8 cellular contexts compared by ENCODE assay signal in the genomic region with DNA sequence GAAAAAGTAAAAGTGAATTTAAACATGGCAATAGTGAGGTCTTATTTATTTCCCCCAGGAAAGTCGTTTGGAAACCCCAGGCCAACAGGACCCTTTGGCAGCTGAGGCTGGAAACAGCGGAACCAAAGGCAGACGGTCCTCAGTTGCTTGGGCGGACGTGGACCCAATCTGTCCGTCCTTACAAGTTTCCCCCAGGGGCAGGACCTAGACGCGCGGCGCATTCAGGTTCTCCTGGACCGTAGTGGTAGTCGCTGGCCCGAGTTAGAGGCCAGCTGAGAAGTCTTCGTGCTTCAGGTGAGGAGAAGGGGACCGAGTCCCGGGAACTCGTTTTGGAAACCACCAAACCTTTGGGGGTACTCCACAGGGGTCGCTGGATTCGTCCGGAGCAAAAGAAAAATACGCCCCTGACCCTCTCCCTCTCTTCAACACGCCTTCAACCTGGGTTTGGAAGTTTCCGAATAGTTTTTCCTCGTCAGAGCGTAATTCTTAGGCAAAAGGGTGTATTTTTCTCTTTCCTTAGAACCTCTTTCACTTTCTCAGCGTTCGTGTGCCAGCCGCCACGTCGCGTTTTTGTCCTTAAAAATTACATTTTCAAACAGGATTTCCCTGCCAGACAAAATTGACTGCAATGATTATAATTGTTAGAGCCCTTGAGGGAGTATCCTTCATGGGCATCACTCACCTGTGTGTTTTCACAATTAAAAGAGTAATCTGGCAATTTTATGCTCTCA. TPM values are rescaled to one million over a fixed set of nuclear protein-coding genes. Genes with fewer than 3 reads are reported as not detected.
DNase-seq lines count a peak whose midpoint lies in the region; ATAC-seq and TF ChIP-seq lines count a peak whose summit lies in the region.

No MANE protein-coding gene starts in this region.

- peaks cover 42% of the 10 kb centered on the region for H3K4me1 ChIP-seq in CD4-positive, CD25-positive, alpha-beta regulatory T cell (ENCODE audit: control insufficient read depth, insufficient read depth, low read length, poor library complexity, severe bottlenecking)

- peak overlapping the region; percentile 92 for H3K4me3 ChIP-seq in CD4-positive, CD25-positive, alpha-beta regulatory T cell (ENCODE audit: low read depth, low read length)

- no peaks in the 10 kb centered on the region for H3K27me3 ChIP-seq in CD4-positive, CD25-positive, alpha-beta regulatory T cell (ENCODE audit: control insufficient read depth, insufficient read depth, low read length)

- no peaks in the 10 kb centered on the region for H3K27me3 Mint-ChIP-seq in CD4-positive, CD25-positive, alpha-beta regulatory T cell
- no peaks in the 10 kb centered on the region for H3K27me3 Mint-ChIP-seq in activated CD8-positive, alpha-beta memory T cell treated with anti-CD3 and anti-CD28 coated beads, Interleukin-2, amount 10 ng/mL, durations not matched to agents 7 days and 5 days
- H3K27me3 Mint-ChIP-seq in endothelial cell (ENCODE audit: unreplicated experiment) (peaks cover 12% of the 10 kb centered on the region), mesothelial cell of epicardium (ENCODE audit: low read depth) (no peaks in the 10 kb centered on the region)

- no peaks in the 10 kb centered on the region for H3K9me3 Mint-ChIP-seq in CD4-positive, CD25-positive, alpha-beta regulatory T cell
- no peaks in the 10 kb centered on the region for H3K9me3 Mint-ChIP-seq in activated CD8-positive, alpha-beta memory T cell treated with anti-CD3 and anti-CD28 coated beads, Interleukin-2, amount 10 ng/mL, durations not matched to agents 7 days and 5 days (ENCODE audit: low read depth)
- H3K9me3 Mint-ChIP-seq in endothelial cell (ENCODE audit: unreplicated experiment) = no peaks in the 10 kb centered on the region
- no peaks in the 10 kb centered on the region for H3K9me3 Mint-ChIP-seq in mesothelial cell of epicardium

- CTCF ChIA-PET in activated CD8-positive, alpha-beta memory T cell treated with anti-CD3 and anti-CD28 coated beads, Interleukin-2, amount 10 ng/mL, durations not matched to agents 7 days and 5 days (lab: Charles Lee) = no interaction called here

- peak overlapping the region; percentile 81 to 99 (median 99) for H3K27ac Mint-ChIP-seq in CD4-positive, CD25-positive, alpha-beta regulatory T cell
- H3K27ac Mint-ChIP-seq in activated CD8-positive, alpha-beta memory T cell treated with anti-CD3 and anti-CD28 coated beads, Interleukin-2, amount 10 ng/mL, durations not matched to agents 7 days and 5 days = peak overlapping the region; percentile 100
- H3K27ac Mint-ChIP-seq in endothelial cell (ENCODE audit: unreplicated experiment) = peak overlapping the region; percentile 99
- H3K27ac Mint-ChIP-seq in mesothelial cell of epicardium = peak overlapping the region; percentile 100

- H3K9me3 ChIP-seq in CD4-positive, CD25-positive, alpha-beta regulatory T cell (ENCODE audit: control insufficient read depth in 2 of 2, low read length in 2 of 2) = no peaks in the 10 kb centered on the region

- H3K36me3 ChIP-seq in CD4-positive, CD25-positive, alpha-beta regulatory T cell (ENCODE audit: control insufficient read depth, insufficient read depth, low read length) = peaks cover 10% of the 10 kb centered on the region

- TF ChIP-seq CTCF in endothelial cell (IDR thresholded peaks at IDR 0.05; ENCODE audit: unreplicated experiment) (no peak), mesothelial cell of epicardium (IDR thresholded peaks at IDR 0.05; ENCODE audit: unreplicated experiment) (no peak)

- peak overlapping the region; percentile 89 to 98 (median 92) for H3K4me3 Mint-ChIP-seq in CD4-positive, CD25-positive, alpha-beta regulatory T cell
- H3K4me3 Mint-ChIP-seq in activated CD8-positive, alpha-beta memory T cell treated with anti-CD3 and anti-CD28 coated beads, Interleukin-2, amount 10 ng/mL, durations not matched to agents 7 days and 5 days = peak overlapping the region; percentile 99
- H3K4me3 Mint-ChIP-seq in endothelial cell (ENCODE audit: unreplicated experiment) (peak overlapping the region; percentile 99), mesothelial cell of epicardium (peak overlapping the region; percentile 97)

- DNase-seq in CD4-positive, CD25-positive, alpha-beta regulatory T cell = peak; percentile 15 to 75 (median 47)
- peak; percentile 28 for DNase-seq in NOMO-1 treated with DMSO at 0.1 percent for 48 hours (lab: John Stamatoyannopoulos, UW; ENCODE audit: unreplicated experiment)
- DNase-seq in activated CD8-positive, alpha-beta memory T cell treated with anti-CD3 and anti-CD28 coated beads, Interleukin-2, amount 10 ng/mL, durations not matched to agents 7 days and 5 days = peak; percentile 76
- DNase-seq in endothelial cell (ENCODE audit: low spot score) = peak; percentile 51
- DNase-seq in mesothelial cell of epicardium (ENCODE audit: low spot score in 2 of 2, unreplicated experiment in 2 of 2) = peak in 1 of 2 experiments; percentile 59
- peak; percentile 35 to 47 for DNase-seq in stimulated activated CD8-positive, alpha-beta memory T cell treated with anti-CD3 and anti-CD28 coated beads, Interleukin-15, amount 100 ng/mL, for 48 hours (ENCODE audit: low read depth in 2 of 2)

- H3K27ac ChIP-seq in CD4-positive, CD25-positive, alpha-beta regulatory T cell (ENCODE audit: insufficient read depth, low read length, poor library complexity, severe bottlenecking) = peak overlapping the region; percentile 92

- H3K4me1 Mint-ChIP-seq in CD4-positive, CD25-positive, alpha-beta regulatory T cell = peaks cover 33 to 80% (median 55%) of the 10 kb centered on the region in 4 donors
- peaks cover 46% of the 10 kb centered on the region for H3K4me1 Mint-ChIP-seq in activated CD8-positive, alpha-beta memory T cell treated with anti-CD3 and anti-CD28 coated beads, Interleukin-2, amount 10 ng/mL, durations not matched to agents 7 days and 5 days
- H3K4me1 Mint-ChIP-seq in endothelial cell (ENCODE audit: unreplicated experiment) (peaks cover 23% of the 10 kb centered on the region), mesothelial cell of epicardium (peaks cover 40% of the 10 kb centered on the region)

- peak; percentile 30 to 36 for ATAC-seq in CD4-positive, CD25-positive, alpha-beta regulatory T cell (ENCODE audit: low read depth in 2 of 2)
- peak; percentile 38 for ATAC-seq in GM19351 (IDR thresholded peaks at IDR 0.05; ENCODE audit: unreplicated experiment)
- peak; percentile 20 for ATAC-seq in HG03521 (IDR thresholded peaks at IDR 0.05; ENCODE audit: unreplicated experiment)
- ATAC-seq in activated CD8-positive, alpha-beta memory T cell treated with anti-CD3 and anti-CD28 coated beads, Interleukin-2, amount 10 ng/mL, durations not matched to agents 7 days and 5 days = peak; percentile 40

- H3K36me3 Mint-ChIP-seq in CD4-positive, CD25-positive, alpha-beta regulatory T cell = peaks cover 15% of the 10 kb centered on the region
- H3K36me3 Mint-ChIP-seq in activated CD8-positive, alpha-beta memory T cell treated with anti-CD3 and anti-CD28 coated beads, Interleukin-2, amount 10 ng/mL, durations not matched to agents 7 days and 5 days = peaks cover 25% of the 10 kb centered on the region
- H3K36me3 Mint-ChIP-seq in endothelial cell (ENCODE audit: low read depth, unreplicated experiment) (no peaks in the 10 kb centered on the region), mesothelial cell of epicardium (peaks cover 12% of the 10 kb centered on the region)

RNA-seq across cellular contexts. Expression of a gene that starts 2.1 kb away (rescaled TPM):
- 11.5 TPM for total RNA-seq in CD4-positive, CD25-positive, alpha-beta regulatory T cell
- 1 to 10 TPM; 5.1 to 7.3 (median 6.5) TPM for polyA plus RNA-seq in CD4-positive, CD25-positive, alpha-beta regulatory T cell
- total RNA-seq in activated CD8-positive, alpha-beta memory T cell treated with anti-CD3 and anti-CD28 coated beads, Interleukin-2, amount 10 ng/mL, durations not matched to agents 7 days and 5 days = 10 to 100 TPM; 13.6 to 18.0 TPM
- total RNA-seq in endothelial cell (ENCODE audit: unreplicated experiment) (8.8 TPM), mesothelial cell of epicardium (20.2 to 24.0 TPM (median 22.3 TPM) in 3 replicates)

RNA-seq across cellular contexts. Expression of a gene that starts 2.3 kb away (rescaled TPM):
- 10.6 TPM for total RNA-seq in CD4-positive, CD25-positive, alpha-beta regulatory T cell
- 1 to 10 TPM; 1.1 to 1.6 (median 1.4) TPM for polyA plus RNA-seq in CD4-positive, CD25-positive, alpha-beta regulatory T cell
- total RNA-seq in activated CD8-positive, alpha-beta memory T cell treated with anti-CD3 and anti-CD28 coated beads, Interleukin-2, amount 10 ng/mL, durations not matched to agents 7 days and 5 days = 10 to 100 TPM; 26.6 to 35.5 TPM
- 4.9 TPM for total RNA-seq in endothelial cell (ENCODE audit: unreplicated experiment)
- 12.5 to 15.6 TPM (median 14.7 TPM) in 3 replicates for total RNA-seq in mesothelial cell of epicardium
